ENCODE assay signal across 22 cellular contexts in the genomic region with DNA sequence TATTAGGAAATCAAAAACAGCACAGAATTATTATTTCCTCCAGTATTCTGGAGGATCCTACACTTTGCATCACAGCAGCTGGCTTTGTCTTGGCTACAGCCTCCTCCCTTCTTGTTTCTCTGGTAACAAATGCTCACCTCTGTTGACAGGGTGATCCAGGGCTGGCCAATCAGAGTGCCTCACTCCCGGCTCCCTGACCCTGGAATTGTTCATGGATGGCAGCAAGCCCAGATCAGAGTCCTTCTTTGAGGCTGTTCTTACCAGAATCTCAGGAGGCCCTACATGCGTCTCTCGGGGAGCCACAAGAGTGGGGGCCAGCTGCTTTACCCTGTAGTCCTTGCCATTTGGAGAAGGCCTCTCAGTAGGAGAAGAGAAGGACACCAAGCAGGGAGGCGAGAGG. TPM values are rescaled to one million over a fixed set of nuclear protein-coding genes. Genes with fewer than 3 reads are reported as not detected.
DNase-seq lines count a peak whose midpoint lies in the region; ATAC-seq, FAIRE-seq and TF ChIP-seq lines count a peak whose summit lies in the region.
"Had no signal": no experiment of that assay in that cellular context is flagged by ENCODE, and none has a peak within 500 bp of the region (broad histone marks: within the 10 kb centered on the region; RNA-seq: fewer than 3 reads in every experiment).

No MANE protein-coding gene starts in this region.

- no peak for ATAC-seq in SK-N-SH treated with all-trans-retinoic acid at 6 μM for 48 hours
- ATAC-seq: lower lobe of right lung; naive thymus-derived CD8-positive, alpha-beta T cell had no signal

- TF ChIP-seq POLR2A in Peyer's patch (IDR thresholded peaks at IDR 0.05) = no peak

- no peaks in the 10 kb centered on the region for H3K36me3 ChIP-seq in Peyer's patch
- H3K36me3 ChIP-seq: lower lobe of right lung had no signal

- H3K36me3 Mint-ChIP-seq in endothelial cell (ENCODE audit: low read depth, unreplicated experiment) = peaks cover 3% of the 10 kb centered on the region
- H3K36me3 Mint-ChIP-seq: CD4-positive, alpha-beta memory T cell; naive thymus-derived CD8-positive, alpha-beta T cell had no signal

- H3K9me3 Mint-ChIP-seq in endothelial cell (ENCODE audit: unreplicated experiment) = no peaks in the 10 kb centered on the region
- H3K9me3 Mint-ChIP-seq: stimulated activated naive CD8-positive, alpha-beta T cell treated with anti-CD3 and anti-CD28 coated beads, Interleukin-15, Interleukin-2, amounts not matched to agents 100 ng/mL and 50 ng/mL, for 24 hours had no signal

- no peak overlapping the region for H3K27ac ChIP-seq in Peyer's patch
- H3K27ac ChIP-seq: GM23248, KMS-11, lower lobe of right lung had no signal

- DNase-seq in NCI-H345 (lab: John Stamatoyannopoulos, UW) = peak; percentile 40
- DNase-seq in NCI-H345 treated with DMSO at 0.1 percent for 48 hours (lab: John Stamatoyannopoulos, UW; ENCODE audit: unreplicated experiment) = no peak
- peak in 2 of 3 donors; percentile 61 to 64 for DNase-seq in Peyer's patch
- DNase-seq in endothelial cell (ENCODE audit: low spot score) = no peak
- DNase-seq in AG08395 (ENCODE audit: low spot score) = no peak
- DNase-seq in dermis blood vessel endothelial cell = no peak
- DNase-seq: activated gamma-delta T cell; CD4-positive, alpha-beta memory T cell; cortex of kidney; GM23248; lower lobe of right lung; naive thymus-derived CD8-positive, alpha-beta T cell; NCI-H1694 treated with DMSO at 0.1 percent for 48 hours; T-helper 1 cell had no signal

- no peaks in the 10 kb centered on the region for H3K9me3 ChIP-seq in Peyer's patch
- H3K9me3 ChIP-seq: lower lobe of right lung had no signal

- no peaks in the 10 kb centered on the region for H3K27me3 ChIP-seq in Peyer's patch

- no peak overlapping the region for H3K4me3 ChIP-seq in Peyer's patch
- H3K4me3 ChIP-seq: GM23248, lower lobe of right lung had no signal

- peak; percentile 92 for FAIRE-seq in islet of Langerhans (lab: Jason Lieb, UNC)
- FAIRE-seq: GM12891, urothelium cell line had no signal

- peaks cover 4% of the 10 kb centered on the region for H3K4me1 Mint-ChIP-seq in endothelial cell (ENCODE audit: unreplicated experiment)
- H3K4me1 Mint-ChIP-seq: CD4-positive, alpha-beta memory T cell; naive thymus-derived CD8-positive, alpha-beta T cell had no signal

- H3K4me1 ChIP-seq in Peyer's patch = no peaks in the 10 kb centered on the region
- H3K4me1 ChIP-seq: lower lobe of right lung had no signal

- H3K27ac Mint-ChIP-seq in endothelial cell (ENCODE audit: unreplicated experiment) = no peak overlapping the region
- H3K27ac Mint-ChIP-seq: CD4-positive, alpha-beta memory T cell; naive thymus-derived CD8-positive, alpha-beta T cell; stimulated activated naive CD8-positive, alpha-beta T cell treated with anti-CD3 and anti-CD28 coated beads, Interleukin-15, Interleukin-2, amounts not matched to agents 100 ng/mL and 50 ng/mL, for 24 hours had no signal

- no peak for TF ChIP-seq CTCF in Peyer's patch (IDR thresholded peaks at IDR 0.05)
- TF ChIP-seq CTCF in endothelial cell (IDR thresholded peaks at IDR 0.05; ENCODE audit: unreplicated experiment) = no peak

- peaks cover 6% of the 10 kb centered on the region for H3K27me3 Mint-ChIP-seq in endothelial cell (ENCODE audit: unreplicated experiment)

- no peak overlapping the region for H3K4me3 Mint-ChIP-seq in endothelial cell (ENCODE audit: unreplicated experiment)
- H3K4me3 Mint-ChIP-seq: CD4-positive, alpha-beta memory T cell; naive thymus-derived CD8-positive, alpha-beta T cell; stimulated activated naive CD8-positive, alpha-beta T cell treated with anti-CD3 and anti-CD28 coated beads, Interleukin-15, Interleukin-2, amounts not matched to agents 100 ng/mL and 50 ng/mL, for 24 hours had no signal

TF ChIP-seq in SK-N-SH treated with all-trans-retinoic acid at 6 μM for 48 hours, 23 proteins besides CTCF, POLR2A, EP300 and RAD21:
- TF ChIP-seq ZFP3 (CRISPR knock-in tag; IDR thresholded peaks at IDR 0.05) (no peak), TOX (CRISPR knock-in tag; IDR thresholded peaks at IDR 0.05; ENCODE audit: borderline replicate concordance) (no peak), TCF4 (CRISPR knock-in tag; IDR thresholded peaks at IDR 0.05; ENCODE audit: borderline replicate concordance) (no peak), ZNF70 (CRISPR knock-in tag; IDR thresholded peaks at IDR 0.05) (no peak), CSDC2 (CRISPR knock-in tag; IDR thresholded peaks at IDR 0.05) (no peak), ZC3H10 (CRISPR knock-in tag; IDR thresholded peaks at IDR 0.05) (no peak), ESRRG (CRISPR knock-in tag; IDR thresholded peaks at IDR 0.05) (no peak), PPARA (CRISPR knock-in tag; IDR thresholded peaks at IDR 0.05; ENCODE audit: borderline replicate concordance) (no peak), GLIS3 (CRISPR knock-in tag; IDR thresholded peaks at IDR 0.05) (no peak), ISL1 (CRISPR knock-in tag; IDR thresholded peaks at IDR 0.05) (no peak)
- TF ChIP-seq, protein P1, sequence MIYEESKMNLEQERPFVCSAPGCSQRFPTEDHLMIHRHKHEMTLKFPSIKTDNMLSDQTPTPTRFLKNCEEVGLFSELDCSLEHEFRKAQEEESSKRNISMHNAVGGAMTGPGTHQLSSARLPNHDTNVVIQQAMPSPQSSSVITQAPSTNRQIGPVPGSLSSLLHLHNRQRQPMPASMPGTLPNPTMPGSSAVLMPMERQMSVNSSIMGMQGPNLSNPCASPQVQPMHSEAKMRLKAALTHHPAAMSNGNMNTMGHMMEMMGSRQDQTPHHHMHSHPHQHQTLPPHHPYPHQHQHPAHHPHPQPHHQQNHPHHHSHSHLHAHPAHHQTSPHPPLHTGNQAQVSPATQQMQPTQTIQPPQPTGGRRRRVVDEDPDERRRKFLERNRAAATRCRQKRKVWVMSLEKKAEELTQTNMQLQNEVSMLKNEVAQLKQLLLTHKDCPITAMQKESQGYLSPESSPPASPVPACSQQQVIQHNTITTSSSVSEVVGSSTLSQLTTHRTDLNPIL (CRISPR knock-in tag; IDR thresholded peaks at IDR 0.05; ENCODE audit: low read depth) = no peak
- TF ChIP-seq, protein P2, sequence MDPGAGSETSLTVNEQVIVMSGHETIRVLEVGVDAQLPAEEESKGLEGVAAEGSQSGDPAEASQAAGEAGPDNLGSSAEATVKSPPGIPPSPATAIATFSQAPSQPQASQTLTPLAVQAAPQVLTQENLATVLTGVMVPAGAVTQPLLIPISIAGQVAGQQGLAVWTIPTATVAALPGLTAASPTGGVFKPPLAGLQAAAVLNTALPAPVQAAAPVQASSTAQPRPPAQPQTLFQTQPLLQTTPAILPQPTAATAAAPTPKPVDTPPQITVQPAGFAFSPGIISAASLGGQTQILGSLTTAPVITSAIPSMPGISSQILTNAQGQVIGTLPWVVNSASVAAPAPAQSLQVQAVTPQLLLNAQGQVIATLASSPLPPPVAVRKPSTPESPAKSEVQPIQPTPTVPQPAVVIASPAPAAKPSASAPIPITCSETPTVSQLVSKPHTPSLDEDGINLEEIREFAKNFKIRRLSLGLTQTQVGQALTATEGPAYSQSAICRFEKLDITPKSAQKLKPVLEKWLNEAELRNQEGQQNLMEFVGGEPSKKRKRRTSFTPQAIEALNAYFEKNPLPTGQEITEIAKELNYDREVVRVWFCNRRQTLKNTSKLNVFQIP (CRISPR knock-in tag; IDR thresholded peaks at IDR 0.05; ENCODE audit: borderline replicate concordance, low read depth) = no peak
- TF ChIP-seq, protein P3, sequence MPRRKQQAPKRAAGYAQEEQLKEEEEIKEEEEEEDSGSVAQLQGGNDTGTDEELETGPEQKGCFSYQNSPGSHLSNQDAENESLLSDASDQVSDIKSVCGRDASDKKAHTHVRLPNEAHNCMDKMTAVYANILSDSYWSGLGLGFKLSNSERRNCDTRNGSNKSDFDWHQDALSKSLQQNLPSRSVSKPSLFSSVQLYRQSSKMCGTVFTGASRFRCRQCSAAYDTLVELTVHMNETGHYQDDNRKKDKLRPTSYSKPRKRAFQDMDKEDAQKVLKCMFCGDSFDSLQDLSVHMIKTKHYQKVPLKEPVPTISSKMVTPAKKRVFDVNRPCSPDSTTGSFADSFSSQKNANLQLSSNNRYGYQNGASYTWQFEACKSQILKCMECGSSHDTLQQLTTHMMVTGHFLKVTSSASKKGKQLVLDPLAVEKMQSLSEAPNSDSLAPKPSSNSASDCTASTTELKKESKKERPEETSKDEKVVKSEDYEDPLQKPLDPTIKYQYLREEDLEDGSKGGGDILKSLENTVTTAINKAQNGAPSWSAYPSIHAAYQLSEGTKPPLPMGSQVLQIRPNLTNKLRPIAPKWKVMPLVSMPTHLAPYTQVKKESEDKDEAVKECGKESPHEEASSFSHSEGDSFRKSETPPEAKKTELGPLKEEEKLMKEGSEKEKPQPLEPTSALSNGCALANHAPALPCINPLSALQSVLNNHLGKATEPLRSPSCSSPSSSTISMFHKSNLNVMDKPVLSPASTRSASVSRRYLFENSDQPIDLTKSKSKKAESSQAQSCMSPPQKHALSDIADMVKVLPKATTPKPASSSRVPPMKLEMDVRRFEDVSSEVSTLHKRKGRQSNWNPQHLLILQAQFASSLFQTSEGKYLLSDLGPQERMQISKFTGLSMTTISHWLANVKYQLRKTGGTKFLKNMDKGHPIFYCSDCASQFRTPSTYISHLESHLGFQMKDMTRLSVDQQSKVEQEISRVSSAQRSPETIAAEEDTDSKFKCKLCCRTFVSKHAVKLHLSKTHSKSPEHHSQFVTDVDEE (CRISPR knock-in tag; IDR thresholded peaks at IDR 0.05) = no peak

RNA-seq across cellular contexts. Expression of a gene that starts 48.4 kb away (rescaled TPM):
- total RNA-seq in Peyer's patch (not detected), endothelial cell (ENCODE audit: unreplicated experiment) (2.5 TPM), dermis blood vessel endothelial cell (not detected in 2 replicates)
- total RNA-seq: activated CD8-positive, alpha-beta memory T cell treated with anti-CD3 and anti-CD28 coated beads for 36 hours; CD4-positive, alpha-beta memory T cell; GM23248; lower lobe of right lung; naive thymus-derived CD8-positive, alpha-beta T cell; pulmonary artery endothelial cell had no signal

Comparison
In these comparisons a context has a peak if more than half of its experiments do, and no peak if none do; other contexts are left out.
1. DNase-seq: peak in NCI-H345 (single experiment) and Peyer's patch (2 of 3); none in NCI-H345 treated with DMSO at 0.1 percent for 48 hours (single experiment), endothelial cell (single experiment), AG08395 (single experiment) and dermis blood vessel endothelial cell (single experiment).